ENCODE assay signal across 15 cellular contexts in genomic region chr2:105379741-105380186, GRCh38. TPM values are rescaled to one million over a fixed set of nuclear protein-coding genes. Genes with fewer than 3 reads are reported as not detected.
A peak's percentile ranks its signal among the peaks of the same experiment; 100 is the strongest.
DNase-seq lines count a peak whose midpoint lies in the region; ATAC-seq and TF ChIP-seq lines count a peak whose summit lies in the region.
"Had no signal": no experiment of that assay in that cellular context is flagged by ENCODE, and none has a peak within 500 bp of the region (broad histone marks: within the 10 kb centered on the region; RNA-seq: fewer than 3 reads in every experiment).

No MANE protein-coding gene starts in this region.

- H3K18ac ChIP-seq in IMR-90 (ENCODE audit: low read depth, low read length): peak overlapping the region; percentile 92

- no peaks in the 10 kb centered on the region for H3K36me3 Mint-ChIP-seq in CD4-positive, alpha-beta T cell (ENCODE audit: low read depth)

- peak overlapping the region; percentile 16; the same call in 2 of the 3 replicates for H2BK15ac ChIP-seq in IMR-90 (ENCODE audit: low read depth, low read length)

- H3K4me1 ChIP-seq in IMR-90 (ENCODE audit: control insufficient read depth, insufficient read depth, low read length) (peaks cover 53% of the 10 kb centered on the region), SJSA1 (replicated peaks) (peaks cover 74% of the 10 kb centered on the region), esophagus muscularis mucosa (peaks cover 55 to 80% (median 59%) of the 10 kb centered on the region in 4 donors), spleen (peaks cover 0 to 52% (median 2%) of the 10 kb centered on the region in 6 donors)

- no CpG with 5 or more reads among the region's 7 CpGs for WGBS in IMR-90 (ENCODE audit: extremely low coverage in 2 of 2, insufficient read length in 1 of 2), 2 experiments
- WGBS in esophagus muscularis mucosa: 82% methylated on average over 7 of the region's 7 CpGs
- 61 to 75% (median 69%) methylated on average over 7 of the region's 7 CpGs for WGBS in spleen, 5 donors

- H2AFZ ChIP-seq in IMR-90 (replicated peaks; ENCODE audit: low read length, poor library complexity): no peak overlapping the region

- in situ Hi-C loops in IMR-90 (cut with MboI; ENCODE audit: low sequenced_read_pairs): no loop called here

- CTCF ChIA-PET in IMR-90 (lab: Yijun Ruan, JAX): no interaction called here
- CTCF ChIA-PET in CD4-positive, alpha-beta T cell (lab: Charles Lee): no interaction called here

- no peak overlapping the region for H2AK9ac ChIP-seq in IMR-90 (replicated peaks; ENCODE audit: low read depth, low read length, poor library complexity)

- H3K23ac ChIP-seq in IMR-90 (ENCODE audit: low read depth, low read length): peak overlapping the region; percentile 72

- DNase-seq in IMR-90 (no peak), SJSA1 (ENCODE audit: low read depth in 1 of 2, low spot score in 2 of 2) (no peak), esophagus muscularis mucosa (ENCODE audit: extremely low spot score) (no peak), spleen (no peak), NCI-H82 (lab: John Stamatoyannopoulos, UW) (no peak)
- no peak for DNase-seq in stimulated activated CD4-positive, alpha-beta T cell treated with anti-CD3 and anti-CD28 coated beads, Interleukin-15, amount 100 ng/mL, for 24 hours
- no peak for DNase-seq in CD4-positive, alpha-beta T cell
- DNase-seq: activated CD8-positive, alpha-beta memory T cell treated with anti-CD3 and anti-CD28 coated beads for 24 hours; CD4-positive, alpha-beta memory T cell; NCI-H524 treated with DMSO at 0.1 percent for 48 hours; stimulated activated CD4-positive, alpha-beta T cell treated with anti-CD3 and anti-CD28 coated beads, Interleukin-1b, Interleukin-23, amount 100 ng/mL, for 48 hours; stimulated activated naive CD4-positive, alpha-beta T cell treated with Interleukin-2 at 50 U/mL for 16 hours; T-helper 1 cell had no signal

- TF ChIP-seq RAD21 in IMR-90 (IDR thresholded peaks at IDR 0.05; ENCODE audit: low read length): no peak

- POLR2A ChIA-PET in IMR-90 (lab: Charles Lee; ENCODE audit: unreplicated experiment): no interaction called here
- POLR2A ChIA-PET in CD4-positive, alpha-beta T cell (lab: Charles Lee): no interaction called here

- H3K4me3 ChIP-seq in IMR-90 (ENCODE audit: insufficient read depth, low read depth, low read length) (no peak overlapping the region), SJSA1 (no peak overlapping the region), esophagus muscularis mucosa (no peak overlapping the region), spleen (no peak overlapping the region)

- peaks cover 25 to 90% of the 10 kb centered on the region in 2 experiments for H3K79me1 ChIP-seq in IMR-90 (ENCODE audit: low read depth in 1 of 2, low read length in 2 of 2)

- BruUV-seq in IMR-90 (replicated peaks; lab: Mats Ljungman, UMichigan): no TSS peak

- peak overlapping the region; percentile 38 to 73; a peak in 3 of 4 replicates for H4K8ac ChIP-seq in IMR-90 (ENCODE audit: low read depth in 2 of 2, low read length in 2 of 2)

- peak overlapping the region; percentile 72 for H3K14ac ChIP-seq in IMR-90 (replicated peaks; ENCODE audit: low read depth, low read length)

- peak overlapping the region; percentile 66 for H2BK120ac ChIP-seq in IMR-90 (ENCODE audit: low read depth, low read length)

- no peak for TF ChIP-seq EP300 in esophagus muscularis mucosa (IDR thresholded peaks at IDR 0.05)

- peaks cover 45% of the 10 kb centered on the region for H4K20me1 ChIP-seq in IMR-90 (ENCODE audit: insufficient read depth, low read length)

- no peak for TF ChIP-seq CTCF in IMR-90 (conservative IDR thresholded peaks at IDR 0.05; ENCODE audit: low read depth, low read length)
- TF ChIP-seq CTCF in esophagus muscularis mucosa (IDR thresholded peaks at IDR 0.05): no peak
- no peak for TF ChIP-seq CTCF in spleen (IDR thresholded peaks at IDR 0.05 in 8 of 11, conservative IDR thresholded peaks at IDR 0.05 in 3 of 11)
- TF ChIP-seq CTCF in CD4-positive, alpha-beta T cell (IDR thresholded peaks at IDR 0.05): no peak

- H3K9me1 ChIP-seq in IMR-90 (ENCODE audit: insufficient read depth, low read length): peaks cover 47% of the 10 kb centered on the region

- H3K27me3 Mint-ChIP-seq in CD4-positive, alpha-beta T cell: no peaks in the 10 kb centered on the region
- H3K27me3 Mint-ChIP-seq: CD4-positive, alpha-beta memory T cell had no signal

- peak overlapping the region; percentile 28; the same call in 1 of the 2 replicates for H3K9ac ChIP-seq in IMR-90 (ENCODE audit: low read depth, low read length)

- H3K4me1 Mint-ChIP-seq in CD4-positive, alpha-beta T cell (ENCODE audit: low read depth): no peaks in the 10 kb centered on the region

- H3K4me3 Mint-ChIP-seq in CD4-positive, alpha-beta T cell: no peak overlapping the region
- H3K4me3 Mint-ChIP-seq: CD4-positive, alpha-beta memory T cell; neural crest cell had no signal

- TF ChIP-seq POLR2A in IMR-90 (IDR thresholded peaks at IDR 0.05; ENCODE audit: low read depth, low read length): no peak
- TF ChIP-seq POLR2A in esophagus muscularis mucosa (IDR thresholded peaks at IDR 0.05; ENCODE audit: low read depth): no peak
- no peak for TF ChIP-seq POLR2A in spleen (IDR thresholded peaks at IDR 0.05)

- H3K56ac ChIP-seq in IMR-90 (ENCODE audit: extremely low read depth, insufficient read depth, low read length): 0 out of 2 replicates have a peak overlapping the region, but pooled peaks have one; percentile 13

- H2BK20ac ChIP-seq in IMR-90 (ENCODE audit: low read depth, low read length): peak overlapping the region; percentile 6

- intact Hi-C loops in IMR-90 (cut with micrococcal nuclease) (no loop called here), esophagus muscularis mucosa (cut with DNase I) (no loop called here), spleen (cut with DNase I; ENCODE audit: low total_unique reads) (no loop called here)
- intact Hi-C loops in CD4-positive, alpha-beta T cell (cut with DNase I, micrococcal nuclease): no loop called here

- H3K27ac ChIP-seq in IMR-90 (ENCODE audit: insufficient read depth, low read length): peak overlapping the region; percentile 87
- H3K27ac ChIP-seq in SJSA1: peak overlapping the region; percentile 73
- H3K27ac ChIP-seq in esophagus muscularis mucosa (replicated peaks in 1 of 4): peak overlapping the region; percentile 29 to 75 (median 60)
- peak overlapping the region in 7 of 8 donors; percentile 29 to 83 (median 68) for H3K27ac ChIP-seq in spleen
- H3K27ac ChIP-seq in CD4-positive, alpha-beta T cell (ENCODE audit: low read depth, low read length): no peak overlapping the region

- ATAC-seq in IMR-90 (ENCODE audit: low read depth): no peak
- ATAC-seq in HG02970 (IDR thresholded peaks at IDR 0.05; ENCODE audit: low FRiP score, unreplicated experiment): no peak
- no peak for ATAC-seq in CD4-positive, alpha-beta T cell (ENCODE audit: poor library complexity)

- no peaks in the 10 kb centered on the region for H3K9me3 Mint-ChIP-seq in CD4-positive, alpha-beta T cell
- H3K9me3 Mint-ChIP-seq: CD4-positive, alpha-beta memory T cell; neural crest cell had no signal

- H2BK5ac ChIP-seq in IMR-90 (ENCODE audit: low read depth, low read length, poor library complexity, severe bottlenecking): peak overlapping the region; percentile 97

- H3K27ac Mint-ChIP-seq in CD4-positive, alpha-beta T cell: no peak overlapping the region
- H3K27ac Mint-ChIP-seq: CD4-positive, alpha-beta memory T cell had no signal

- peaks cover 79% of the 10 kb centered on the region for H3K36me3 ChIP-seq in IMR-90 (ENCODE audit: control insufficient read depth, insufficient read depth, low read length)
- peaks cover 95% of the 10 kb centered on the region for H3K36me3 ChIP-seq in SJSA1
- H3K36me3 ChIP-seq in esophagus muscularis mucosa: peaks cover 9 to 55% (median 26%) of the 10 kb centered on the region in 4 donors
- H3K36me3 ChIP-seq in spleen: peaks cover 0 to 11% (median 0%) of the 10 kb centered on the region in 6 donors

- peak overlapping the region; percentile 77 for H3K4ac ChIP-seq in IMR-90 (ENCODE audit: low read depth, low read length)

- dilution Hi-C loops in IMR-90 (cut with HindIII; ENCODE audit: low sequenced_read_pairs, unreplicated experiment): no loop called here

- no peak overlapping the region for H3K4me2 ChIP-seq in IMR-90 (ENCODE audit: low read depth, low read length)

- peak overlapping the region; percentile 6; the same call in 1 of the 2 replicates for H2AK5ac ChIP-seq in IMR-90 (ENCODE audit: low read depth, low read length)

- H4K5ac ChIP-seq in IMR-90 (ENCODE audit: low read depth, low read length): peak overlapping the region; percentile 95

- H3K9me3 ChIP-seq in IMR-90 (ENCODE audit: control insufficient read depth, insufficient read depth, low read length): no peaks in the 10 kb centered on the region
- no peaks in the 10 kb centered on the region for H3K9me3 ChIP-seq in SJSA1 (replicated peaks)
- no peaks in the 10 kb centered on the region for H3K9me3 ChIP-seq in esophagus muscularis mucosa
- H3K9me3 ChIP-seq in spleen: no peaks in the 10 kb centered on the region
- H3K9me3 ChIP-seq in CD4-positive, alpha-beta T cell (ENCODE audit: control insufficient read depth, low read length): no peaks in the 10 kb centered on the region

- peak overlapping the region; percentile 78 for H4K91ac ChIP-seq in IMR-90 (ENCODE audit: insufficient read depth, low read depth, low read length)

- H3K27me3 ChIP-seq in IMR-90 (ENCODE audit: control insufficient read depth, insufficient read depth, low read length): no peaks in the 10 kb centered on the region
- H3K27me3 ChIP-seq in SJSA1 (replicated peaks): no peaks in the 10 kb centered on the region
- H3K27me3 ChIP-seq in esophagus muscularis mucosa: no peaks in the 10 kb centered on the region
- H3K27me3 ChIP-seq in spleen (replicated peaks in 1 of 7): peaks cover 0 to 5% (median 0%) of the 10 kb centered on the region in 7 donors
- no peaks in the 10 kb centered on the region for H3K27me3 ChIP-seq in CD4-positive, alpha-beta T cell (ENCODE audit: control insufficient read depth, insufficient read depth, low read length)

RNA-seq across cellular contexts. Expression of gene FHL2, which starts 19.1 kb away (rescaled TPM):
- total RNA-seq in IMR-90 (2012; rRNA removed) (373 and 464 TPM in 2 replicates), esophagus muscularis mucosa (100 to 1,000 TPM in 1 of 4 donors, 10 to 100 TPM in 3; 81.8 to 114 (median 87.9) TPM), spleen (10 to 100 TPM; 16.1 to 27.4 (median 21.4) TPM)
- polyA plus RNA-seq in IMR-90 (2012; rRNA removed) (550 and 574 TPM in 2 replicates), spleen (10 to 100 TPM in 1 of 3 donors, 1 to 10 TPM in 2; 6.8 to 12.2 (median 8.8) TPM)
- polyA plus RNA-seq in IMR-90 (2012; cell fraction: cytosol; rRNA removed): 533 and 781 TPM in 2 replicates
- polyA plus RNA-seq in IMR-90 (2012; cell fraction: nucleus; rRNA removed; ENCODE audit: low replicate concordance): 291 and 300 TPM in 2 replicates
- 156 and 190 TPM in 2 replicates for total RNA-seq in SJSA1 (2014; rRNA removed; shearing (Covaris generic))
- total RNA-seq in CD4-positive, alpha-beta T cell: under 1 TPM; 0.41 to 0.42 TPM

RNA-seq across cellular contexts. Expression of gene C2orf49, which starts 42.4 kb away (rescaled TPM):
- 3.8 and 11.1 TPM in 2 replicates for total RNA-seq in IMR-90 (2012; rRNA removed)
- 8.5 and 8.6 TPM in 2 replicates for polyA plus RNA-seq in IMR-90 (2012; rRNA removed)
- 1.1 and 1.3 TPM in 2 replicates for polyA plus RNA-seq in IMR-90 (2012; cell fraction: cytosol; rRNA removed)
- polyA plus RNA-seq in IMR-90 (2012; cell fraction: nucleus; rRNA removed; ENCODE audit: low replicate concordance): 0.46 and 5.5 TPM in 2 replicates
- total RNA-seq in SJSA1 (2014; rRNA removed; shearing (Covaris generic)): 18.6 and 19.6 TPM in 2 replicates
- 10 to 100 TPM; 16.4 to 19.5 (median 17.7) TPM for total RNA-seq in esophagus muscularis mucosa
- 10 to 100 TPM; 13.7 to 33.7 (median 18.3) TPM for total RNA-seq in spleen
- polyA plus RNA-seq in spleen: 1 to 10 TPM; 4.3 to 6.7 (median 6.4) TPM
- 10 to 100 TPM; 28.8 to 29.4 TPM for total RNA-seq in CD4-positive, alpha-beta T cell

RNA-seq across cellular contexts. Expression of gene TGFBRAP1, which starts 50.2 kb away (rescaled TPM):
- total RNA-seq in IMR-90 (2012; rRNA removed) (8.9 and 10.4 TPM in 2 replicates), esophagus muscularis mucosa (10 to 100 TPM; 20.8 to 34.4 (median 27.9) TPM), spleen (10 to 100 TPM; 19.2 to 32.7 (median 24.0) TPM)
- polyA plus RNA-seq in IMR-90 (2012; rRNA removed) (6.9 and 7.2 TPM in 2 replicates), spleen (1 to 10 TPM; 4.6 to 7.1 (median 4.7) TPM)
- 5.9 and 7.5 TPM in 2 replicates for polyA plus RNA-seq in IMR-90 (2012; cell fraction: cytosol; rRNA removed)
- polyA plus RNA-seq in IMR-90 (2012; cell fraction: nucleus; rRNA removed; ENCODE audit: low replicate concordance): 6.4 and 8.7 TPM in 2 replicates
- total RNA-seq in SJSA1 (2014; rRNA removed; shearing (Covaris generic)): 16.5 and 25.8 TPM in 2 replicates
- 10 to 100 TPM; 14.9 to 16.6 TPM for total RNA-seq in CD4-positive, alpha-beta T cell

Comparison
In these comparisons a context has a peak if more than half of its experiments do, and no peak if none do; other contexts are left out.
1. RNA of gene FHL2, which starts 19.1 kb away (total RNA-seq): 373 to 464 TPM in IMR-90, 156 to 190 TPM in SJSA1, 81.8 to 114 TPM in esophagus muscularis mucosa and 16.1 to 27.4 TPM in spleen; 0.41 to 0.42 TPM in CD4-positive, alpha-beta T cell; every median in the first group is over 10 times any median in the second.